16 cellular contexts compared by ENCODE assay signal in the genomic region with DNA sequence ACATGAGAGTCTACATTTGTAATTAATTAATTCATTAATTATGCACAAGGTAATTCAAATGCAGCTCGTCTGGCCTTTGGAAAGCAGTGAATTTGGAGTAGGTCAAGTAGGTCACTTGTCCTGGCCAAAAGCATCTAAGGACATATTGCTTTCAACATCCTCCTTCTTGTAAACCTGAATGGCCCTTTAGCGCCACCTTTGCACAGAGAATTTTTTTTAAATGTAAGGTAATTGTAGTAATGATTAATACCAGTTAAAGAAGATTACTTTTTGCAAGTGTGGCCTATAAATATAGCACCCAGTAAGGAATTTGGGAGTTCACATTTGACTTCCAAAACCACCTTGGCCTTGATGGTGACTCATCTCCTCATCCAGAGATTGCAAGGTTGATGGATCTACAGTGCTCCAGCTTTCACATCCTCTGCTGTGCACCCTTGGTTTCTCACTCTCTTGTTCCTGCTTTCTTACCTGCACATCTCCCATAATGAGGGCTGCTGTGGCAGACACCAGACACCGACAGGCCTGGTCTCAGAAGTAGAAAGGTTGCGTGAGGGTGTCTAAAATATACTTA.
"Had no signal": no experiment of that assay in that cellular context is flagged by ENCODE, and none has a peak within 500 bp of the region (broad histone marks: within the 10 kb centered on the region; RNA-seq: fewer than 3 reads in every experiment).

No MANE protein-coding gene starts in this region.

- H3K9me3 ChIP-seq: gastroesophageal sphincter, thoracic aorta had no signal

- H3K4me1 ChIP-seq: gastroesophageal sphincter had no signal

- H3K27me3 ChIP-seq: gastroesophageal sphincter had no signal

- DNase-seq: activated CD4-positive, alpha-beta T cell treated with anti-CD3 and anti-CD28 coated beads, Interleukin-2, amount 50 U/mL, for 4 hours; activated CD8-positive, alpha-beta memory T cell treated with anti-CD3 and anti-CD28 coated beads, Interleukin-2, amount 10 ng/mL, durations not matched to agents 7 days and 5 days; activated effector memory CD4-positive, alpha-beta T cell treated with anti-CD3 and anti-CD28 coated beads, Interleukin-2, amount 50 U/mL, for 16 hours; activated T-cell treated with anti-CD3 and anti-CD28 coated beads, Interleukin-2, amount 50 U/mL, for 24 hours; aorta; left ventricle myocardium superior; mesendoderm; nephron progenitor cell; stimulated activated CD4-positive, alpha-beta T cell treated with anti-CD3 and anti-CD28 coated beads, Interleukin-4, amount 100 ng/mL, for 24 hours; stimulated activated naive CD8-positive, alpha-beta T cell treated with anti-CD3 and anti-CD28 coated beads, Interleukin-15, amount 100 ng/mL, for 72 hours; T-helper 2 cell had no signal

- H3K36me3 ChIP-seq: gastroesophageal sphincter, thoracic aorta had no signal

- H3K4me3 ChIP-seq: gastroesophageal sphincter, thoracic aorta had no signal

- H3K27ac ChIP-seq: gastroesophageal sphincter, thoracic aorta had no signal

- FAIRE-seq: bronchial epithelial cell, keratinocyte, TTC549 had no signal
